8 cellular contexts compared by ENCODE assay signal in the genomic region with DNA sequence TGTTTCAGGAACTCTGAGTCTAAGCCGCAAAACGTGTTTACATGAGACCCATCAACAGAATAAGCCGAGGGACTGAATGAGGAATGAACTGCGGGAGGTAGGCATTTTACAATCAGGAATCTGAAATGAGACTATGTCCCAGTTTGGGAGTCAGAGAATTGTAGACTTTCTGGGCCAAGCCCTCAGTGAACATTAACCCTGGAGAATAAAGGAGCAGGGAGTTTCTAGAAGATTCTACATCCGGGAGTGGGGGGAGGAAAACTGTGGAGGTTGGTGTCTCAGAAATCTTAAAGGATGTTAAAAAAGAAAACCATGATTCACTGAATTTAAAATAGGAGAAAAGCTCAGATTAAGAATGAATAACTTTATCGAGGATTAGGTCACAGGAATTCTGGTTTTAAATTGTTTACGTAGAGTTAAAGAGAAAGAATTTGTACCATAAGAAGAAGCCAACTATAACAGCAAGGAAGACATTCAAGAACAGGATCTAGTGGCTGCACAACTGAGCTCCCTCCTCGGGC. TPM values are rescaled to one million over a fixed set of nuclear protein-coding genes. Genes with fewer than 3 reads are reported as not detected.
DNase-seq lines count a peak whose midpoint lies in the region; ATAC-seq and TF ChIP-seq lines count a peak whose summit lies in the region.
"Had no signal": no experiment of that assay in that cellular context is flagged by ENCODE, and none has a peak within 500 bp of the region (broad histone marks: within the 10 kb centered on the region; RNA-seq: fewer than 3 reads in every experiment).

No MANE protein-coding gene starts in this region.

- H3K79me1 ChIP-seq in mesendoderm (ENCODE audit: low read length): no peaks in the 10 kb centered on the region

- intact Hi-C loops in dorsolateral prefrontal cortex (cut with DNase I) (no loop called here), tibial artery (cut with DNase I; ENCODE audit: low total_unique reads) (no loop called here)

- no peak overlapping the region for H3K9ac ChIP-seq in mesendoderm (ENCODE audit: low read length)

- no peak for ATAC-seq in HG03196 (IDR thresholded peaks at IDR 0.05; ENCODE audit: unreplicated experiment)

- H4K8ac ChIP-seq in mesendoderm (ENCODE audit: low read depth, low read length): no peak overlapping the region

- H2BK15ac ChIP-seq in mesendoderm (replicated peaks; ENCODE audit: low read depth): no peak overlapping the region

- H3K4me3 ChIP-seq in NB4 (ENCODE audit: low read depth, low read length) (peak overlapping the region; percentile 32), dorsolateral prefrontal cortex (peak overlapping the region in 43 of 59 donors; percentile 2 to 52 (median 30)), mesendoderm (ENCODE audit: low read length) (no peak overlapping the region), tibial artery (peak overlapping the region; percentile 41 to 50)

- H4K5ac ChIP-seq in mesendoderm (ENCODE audit: low read length): no peak overlapping the region

- WGBS in mesendoderm (ENCODE audit: extremely low coverage, insufficient coverage, low lambda C conversion rate): 100% methylated on average over 2 of the region's 8 CpGs

- H3K4ac ChIP-seq in mesendoderm (ENCODE audit: low read depth, low read length): no peak overlapping the region

- H3K9me3 ChIP-seq in tibial artery: no peaks in the 10 kb centered on the region

- no peak for TF ChIP-seq POLR2A in NB4 (IDR thresholded peaks at IDR 0.05; ENCODE audit: extremely low read depth, insufficient read length)

- H3K4me2 ChIP-seq in mesendoderm (ENCODE audit: low read length): peak overlapping the region; percentile 5

- H3K27ac ChIP-seq in dorsolateral prefrontal cortex (peak overlapping the region in 51 of 59 donors; percentile 3 to 91 (median 67)), mesendoderm (ENCODE audit: low read depth, low read length) (no peak overlapping the region), tibial artery (peak overlapping the region; percentile 92 to 94)

- H2BK120ac ChIP-seq in mesendoderm (ENCODE audit: low read depth, low read length): no peak overlapping the region

- no peak overlapping the region for H2AK5ac ChIP-seq in mesendoderm (ENCODE audit: low read length)

- TF ChIP-seq CTCF in NB4 (IDR thresholded peaks at IDR 0.05; ENCODE audit: low read depth, low read length) (no peak), dorsolateral prefrontal cortex (IDR thresholded peaks at IDR 0.05 in 54 of 56, conservative IDR thresholded peaks at IDR 0.05 in 2 of 56; ENCODE audit: low read depth in 1 of 56, partially characterized antibody in 56 of 56) (no peak), tibial artery (IDR thresholded peaks at IDR 0.05) (no peak)

- H3K79me2 ChIP-seq in mesendoderm (ENCODE audit: control insufficient read depth, insufficient read depth, low read length): no peaks in the 10 kb centered on the region

- H3K27me3 ChIP-seq in dorsolateral prefrontal cortex (peaks cover 0 to 10% (median 0%) of the 10 kb centered on the region in 45 donors), mesendoderm (ENCODE audit: insufficient read depth, low read length, poor library complexity) (no peaks in the 10 kb centered on the region), tibial artery (no peaks in the 10 kb centered on the region)

- no peak overlapping the region for H2BK5ac ChIP-seq in mesendoderm (ENCODE audit: low read length)

- H3K4me1 ChIP-seq in mesendoderm (ENCODE audit: control insufficient read depth, low read depth, low read length) (no peaks in the 10 kb centered on the region), tibial artery (peaks cover 0 to 59% (median 44%) of the 10 kb centered on the region in 4 donors)

- no peak overlapping the region for H3K18ac ChIP-seq in mesendoderm (ENCODE audit: low read length)

- peak overlapping the region; percentile 38 for H3K56ac ChIP-seq in mesendoderm (ENCODE audit: low read length)

- H3K23ac ChIP-seq in mesendoderm (ENCODE audit: low read length): no peak overlapping the region

- DNase-seq in NB4 (ENCODE audit: low read depth) (no peak), dorsolateral prefrontal cortex (no peak), mesendoderm (no peak), tibial artery (no peak), ecto neural progenitor cell (ENCODE audit: low spot score) (no peak), DMS 273 (lab: John Stamatoyannopoulos, UW; ENCODE audit: unreplicated experiment) (no peak)

- H3K36me3 ChIP-seq in mesendoderm (ENCODE audit: control insufficient read depth, insufficient read depth, low read length) (no peaks in the 10 kb centered on the region), tibial artery (no peaks in the 10 kb centered on the region)

RNA-seq across cellular contexts. Expression of gene RFX2, which starts 18.5 kb away (rescaled TPM):
- total RNA-seq in dorsolateral prefrontal cortex: 10 to 100 TPM in 103 of 120 experiments, 1 to 10 TPM in 17; 5.3 to 44.1 (median 14.3) TPM
- 2.2 TPM for polyA plus RNA-seq in mesendoderm (2013, experiment 1 of 2)
- polyA plus RNA-seq in mesendoderm (2013, experiment 2 of 2): 2.3 TPM

RNA-seq across cellular contexts. Expression of gene ACSBG2, which starts 43.6 kb away (rescaled TPM):
- 1 to 10 TPM in 6 of 120 experiments, under 1 TPM in 27, not detected in 87; 0.21 to 1.9 (median 0.70) TPM for total RNA-seq in dorsolateral prefrontal cortex
- not detected for polyA plus RNA-seq in mesendoderm (2013, experiment 1 of 2)
- not detected for polyA plus RNA-seq in mesendoderm (2013, experiment 2 of 2)
- total RNA-seq: lung microvascular endothelial cell had no signal
